ENCODE assay signal across 8 cellular contexts in genomic region chr21:45018131-45019075, GRCh38. TPM values are rescaled to one million over a fixed set of nuclear protein-coding genes. Genes with fewer than 3 reads are reported as not detected.
DNase-seq lines count a peak whose midpoint lies in the region; ATAC-seq and TF ChIP-seq lines count a peak whose summit lies in the region.

No MANE protein-coding gene starts in this region.

- peaks cover 6% of the 10 kb centered on the region for H3K36me3 Mint-ChIP-seq in endothelial cell (ENCODE audit: low read depth, unreplicated experiment)
- H3K36me3 Mint-ChIP-seq in natural killer cell treated with Interleukin-12 subunit alpha and Interleukin-12 subunit beta and Interleukin-15 and Interleukin-18, amount 100 ng/mL, for 72 hours: peaks cover 1% of the 10 kb centered on the region

- no peaks in the 10 kb centered on the region for H3K36me3 ChIP-seq in PC-3 (ENCODE audit: low read depth, low read length)
- H3K36me3 ChIP-seq in MM.1S (replicated peaks; ENCODE audit: insufficient read depth, low read length): no peaks in the 10 kb centered on the region

- H3K9me2 ChIP-seq in PC-3 (replicated peaks; ENCODE audit: low read length) (no peaks in the 10 kb centered on the region), MM.1S (replicated peaks; ENCODE audit: insufficient read depth, low read length) (no peaks in the 10 kb centered on the region)

- ATAC-seq in PC-3: peak; percentile 37
- ATAC-seq in natural killer cell treated with Interleukin-12 subunit alpha and Interleukin-12 subunit beta and Interleukin-15 and Interleukin-18, amount 100 ng/mL, for 72 hours: no peak

- H3K9me3 Mint-ChIP-seq in endothelial cell (ENCODE audit: unreplicated experiment): peaks cover under 1% of the 10 kb centered on the region
- no peaks in the 10 kb centered on the region for H3K9me3 Mint-ChIP-seq in natural killer cell treated with Interleukin-12 subunit alpha and Interleukin-12 subunit beta and Interleukin-15 and Interleukin-18, amount 100 ng/mL, for 72 hours

- H2AFZ ChIP-seq in PC-3 (ENCODE audit: low read length) (peak overlapping the region; percentile 57; the same call in 1 of the 2 replicates), MM.1S (ENCODE audit: low read length) (no peak overlapping the region)

- H3K27me3 Mint-ChIP-seq in endothelial cell (ENCODE audit: unreplicated experiment): peaks cover 15% of the 10 kb centered on the region
- peaks cover 9 to 22% of the 10 kb centered on the region in 2 donors for H3K27me3 Mint-ChIP-seq in natural killer cell treated with Interleukin-12 subunit alpha and Interleukin-12 subunit beta and Interleukin-15 and Interleukin-18, amount 100 ng/mL, for 72 hours

- CTCF ChIA-PET in PC-3 (lab: Charles Lee): no interaction called here

- DNase-seq in AG09309 (ENCODE audit: low read depth) (no peak), PC-3 (no peak), endothelial cell (ENCODE audit: low spot score) (no peak), DMS79 (lab: John Stamatoyannopoulos, UW) (no peak), HK-2 (ENCODE audit: unreplicated experiment) (no peak), MM.1S (no peak), NCI-H524 (lab: John Stamatoyannopoulos, UW) (no peak)
- peak; percentile 54 for DNase-seq in natural killer cell treated with Interleukin-12 subunit alpha and Interleukin-12 subunit beta and Interleukin-15 and Interleukin-18, amount 100 ng/mL, for 72 hours (ENCODE audit: low spot score)

- H3K4me1 Mint-ChIP-seq in endothelial cell (ENCODE audit: unreplicated experiment): no peaks in the 10 kb centered on the region
- H3K4me1 Mint-ChIP-seq in natural killer cell treated with Interleukin-12 subunit alpha and Interleukin-12 subunit beta and Interleukin-15 and Interleukin-18, amount 100 ng/mL, for 72 hours (ENCODE audit: low read depth in 2 of 2): peaks cover 6 to 7% of the 10 kb centered on the region in 2 donors

- H3K4me1 ChIP-seq in PC-3 (ENCODE audit: insufficient read depth, low read length) (peaks cover 17% of the 10 kb centered on the region), MM.1S (ENCODE audit: low read length) (no peaks in the 10 kb centered on the region)

- H3K4me2 ChIP-seq in PC-3 (ENCODE audit: low read length) (peak overlapping the region; percentile 75), MM.1S (ENCODE audit: low read depth, low read length) (no peak overlapping the region)

- H3K27me3 ChIP-seq in PC-3 (ENCODE audit: low read length) (no peaks in the 10 kb centered on the region), MM.1S (replicated peaks; ENCODE audit: insufficient read depth, low read length) (peaks cover 92% of the 10 kb centered on the region)

- no peak overlapping the region for H3K9ac ChIP-seq in PC-3 (ENCODE audit: low read length)
- H3K9ac ChIP-seq in MM.1S (ENCODE audit: low read length): no peak overlapping the region

- H3K79me2 ChIP-seq in PC-3 (ENCODE audit: low read length): no peaks in the 10 kb centered on the region
- H3K79me2 ChIP-seq in MM.1S (ENCODE audit: low read length): no peaks in the 10 kb centered on the region

- no peaks in the 10 kb centered on the region for H4K20me1 ChIP-seq in PC-3 (ENCODE audit: low read length)
- peaks cover 5% of the 10 kb centered on the region; the same call in 1 of the 2 replicates for H4K20me1 ChIP-seq in MM.1S (ENCODE audit: insufficient read depth, low read length)

- H3K4me3 ChIP-seq in AG09309 (ENCODE audit: control insufficient read depth, low read depth, low read length): peak overlapping the region; percentile 25
- peak overlapping the region; percentile 44 for H3K4me3 ChIP-seq in PC-3 (ENCODE audit: low read length)
- no peak overlapping the region for H3K4me3 ChIP-seq in MM.1S (ENCODE audit: low read length)

- H3K27ac Mint-ChIP-seq in endothelial cell (ENCODE audit: unreplicated experiment): no peak overlapping the region
- no peak overlapping the region for H3K27ac Mint-ChIP-seq in natural killer cell treated with Interleukin-12 subunit alpha and Interleukin-12 subunit beta and Interleukin-15 and Interleukin-18, amount 100 ng/mL, for 72 hours

- intact Hi-C loops in PC-3 (cut with micrococcal nuclease): no loop called here

- POLR2A ChIA-PET in PC-3 (lab: Charles Lee; ENCODE audit: unreplicated experiment): no interaction called here

- H3K4me3 Mint-ChIP-seq in endothelial cell (ENCODE audit: unreplicated experiment): peak overlapping the region; percentile 81
- peak overlapping the region; percentile 83 for H3K4me3 Mint-ChIP-seq in natural killer cell treated with Interleukin-12 subunit alpha and Interleukin-12 subunit beta and Interleukin-15 and Interleukin-18, amount 100 ng/mL, for 72 hours

- H3K9me3 ChIP-seq in PC-3 (ENCODE audit: low read length): no peaks in the 10 kb centered on the region
- no peaks in the 10 kb centered on the region for H3K9me3 ChIP-seq in MM.1S (replicated peaks; ENCODE audit: insufficient read depth, low read length)

- H3F3A ChIP-seq in PC-3 (ENCODE audit: low read length, unreplicated experiment) (no peaks in the 10 kb centered on the region), MM.1S (ENCODE audit: insufficient read depth, low read length) (no peaks in the 10 kb centered on the region)

- H3K27ac ChIP-seq in PC-3 (ENCODE audit: low read length) (no peak overlapping the region), MM.1S (ENCODE audit: low read length) (no peak overlapping the region)

- BruUV-seq in PC-3 (replicated peaks; lab: Mats Ljungman, UMichigan): no TSS peak

- no peak for TF ChIP-seq CTCF in AG09309 (IDR thresholded peaks at IDR 0.05; ENCODE audit: control insufficient read depth, insufficient read depth, low read depth, low read length, missing control alignments)
- no peak for TF ChIP-seq CTCF in PC-3 (conservative IDR thresholded peaks at IDR 0.05; ENCODE audit: low read depth, low read length)
- TF ChIP-seq CTCF in endothelial cell (IDR thresholded peaks at IDR 0.05; ENCODE audit: unreplicated experiment): no peak
- TF ChIP-seq CTCF in MM.1S (IDR thresholded peaks at IDR 0.05; ENCODE audit: low read length): no peak

RNA-seq across cellular contexts. Expression of gene ADARB1, which starts 56.0 kb away (rescaled TPM):
- total RNA-seq in PC-3 (2014; rRNA removed): 14.1 and 21.0 TPM in 2 replicates
- total RNA-seq in endothelial cell (ENCODE audit: unreplicated experiment): 14.5 TPM
- 10 to 100 TPM; 28.7 to 38.5 TPM for total RNA-seq in natural killer cell treated with Interleukin-12 subunit alpha and Interleukin-12 subunit beta and Interleukin-15 and Interleukin-18, amount 100 ng/mL, for 72 hours
